Comparison of ENCODE assay signal across 1 cellular context in the genomic region with DNA sequence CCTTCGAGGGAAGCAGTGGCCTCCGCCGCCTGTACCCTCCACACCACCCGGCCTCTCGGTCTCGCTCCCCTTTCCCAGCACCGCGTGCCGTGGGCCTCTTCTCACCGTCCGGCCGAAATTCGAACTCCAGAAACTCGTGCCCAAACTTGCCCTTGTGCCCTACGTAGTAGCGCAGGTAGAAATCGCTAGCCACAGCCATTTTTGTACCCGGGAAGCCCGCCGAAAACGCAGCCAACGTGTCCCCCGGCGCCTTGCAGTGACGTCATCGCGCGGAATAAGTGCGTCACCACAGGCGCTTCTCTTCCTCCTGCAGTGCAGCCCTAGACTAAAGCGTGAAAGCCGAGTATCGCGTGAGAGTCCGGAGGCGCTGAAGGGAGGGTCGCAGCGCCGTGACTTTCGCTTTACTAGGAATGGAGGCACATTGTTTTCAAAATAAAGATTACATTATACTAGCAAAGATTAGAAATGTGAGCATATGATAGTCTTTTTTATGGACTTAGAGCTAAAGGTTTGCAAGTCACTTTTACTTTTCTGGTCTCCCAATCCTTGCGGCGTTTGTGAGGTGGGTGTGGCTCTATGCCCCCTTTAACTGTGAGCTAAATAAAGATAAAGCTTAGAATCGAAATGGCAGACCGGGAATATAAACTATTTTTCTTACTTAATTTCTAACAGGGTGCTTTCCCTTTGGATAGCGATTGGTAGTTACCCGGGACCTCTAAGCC.
TF ChIP-seq lines count a peak whose summit lies in the region.

A gene (minus strand): TSS at position 276 of the 722 bp plus-strand sequence. CDS start 77 bp downstream, at position 199.

TF ChIP-seq in GM12878, 131 proteins besides CTCF, POLR2A, EP300 and RAD21 (continued from another document and continues in another):
- TF ChIP-seq, protein P1, sequence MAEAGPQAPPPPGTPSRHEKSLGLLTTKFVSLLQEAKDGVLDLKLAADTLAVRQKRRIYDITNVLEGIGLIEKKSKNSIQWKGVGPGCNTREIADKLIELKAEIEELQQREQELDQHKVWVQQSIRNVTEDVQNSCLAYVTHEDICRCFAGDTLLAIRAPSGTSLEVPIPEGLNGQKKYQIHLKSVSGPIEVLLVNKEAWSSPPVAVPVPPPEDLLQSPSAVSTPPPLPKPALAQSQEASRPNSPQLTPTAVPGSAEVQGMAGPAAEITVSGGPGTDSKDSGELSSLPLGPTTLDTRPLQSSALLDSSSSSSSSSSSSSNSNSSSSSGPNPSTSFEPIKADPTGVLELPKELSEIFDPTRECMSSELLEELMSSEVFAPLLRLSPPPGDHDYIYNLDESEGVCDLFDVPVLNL (IDR thresholded peaks at IDR 0.05; ENCODE audit: low read depth, low read length), result peak; percentile 74
- TF ChIP-seq ZNF207 (IDR thresholded peaks at IDR 0.05; ENCODE audit: borderline replicate concordance) (peak; percentile 88), FOXM1 (IDR thresholded peaks at IDR 0.05; ENCODE audit: low read depth, low read length) (0 out of 2 replicates have a peak, but pooled peaks have one; percentile 62), TAF1 (IDR thresholded peaks at IDR 0.05; ENCODE audit: borderline replicate concordance, low read depth, low read length) (peak; percentile 83), ZNF24 (IDR thresholded peaks at IDR 0.05) (no peak), MYB (IDR thresholded peaks at IDR 0.05; ENCODE audit: borderline replicate concordance, low read depth, low read length) (no peak), SIX5 (IDR thresholded peaks at IDR 0.05; ENCODE audit: low read depth, low read length, severe bottlenecking) (peak; percentile 55), NR2C2 (IDR thresholded peaks at IDR 0.05; ENCODE audit: borderline replicate concordance, control insufficient read depth, insufficient read length, low read depth) (no peak), CHD1 (IDR thresholded peaks at IDR 0.05; ENCODE audit: low read depth, low read length) (peak; percentile 34; the same call in 1 of the 2 replicates), LARP7 (IDR thresholded peaks at IDR 0.05) (peak; percentile 78), NR2C1 (IDR thresholded peaks at IDR 0.05) (0 out of 2 replicates have a peak, but pooled peaks have one; percentile 43), SMAD1 (IDR thresholded peaks at IDR 0.05; ENCODE audit: low read depth, partially characterized antibody) (peak; percentile 65), RUNX3 (IDR thresholded peaks at IDR 0.05; ENCODE audit: low read length) (peak; percentile 60; the same call in 1 of the 2 replicates), BACH1 (IDR thresholded peaks at IDR 0.05; ENCODE audit: borderline replicate concordance) (no peak), ZNF384 (IDR thresholded peaks at IDR 0.05; ENCODE audit: borderline replicate concordance, low read depth, low read length) (no peak), SPI1 (IDR thresholded peaks at IDR 0.05; ENCODE audit: borderline replicate concordance, insufficient read depth, low read depth, low read length) (no peak), PML (IDR thresholded peaks at IDR 0.05; ENCODE audit: low read length) (peak; percentile 91), SRF (IDR thresholded peaks at IDR 0.05; ENCODE audit: low read depth in 2 of 2, low read length in 2 of 2) (peak; percentile 36 to 95; a peak in 2 of 4 replicates), RAD51 (IDR thresholded peaks at IDR 0.05) (no peak), ATF7 (IDR thresholded peaks at IDR 0.05; ENCODE audit: low read depth) (peak; percentile 100), ETV6 (conservative IDR thresholded peaks at IDR 0.05 in 1 of 2, IDR thresholded peaks at IDR 0.05 in 1 of 2; ENCODE audit: borderline replicate concordance in 1 of 2, low read depth in 1 of 2) (no peak), ZNF274 (IDR thresholded peaks at IDR 0.05; ENCODE audit: insufficient read depth, insufficient read length) (no peak), SUZ12 (IDR thresholded peaks at IDR 0.05; ENCODE audit: unreplicated experiment) (no peak), MYC (IDR thresholded peaks at IDR 0.05; ENCODE audit: insufficient read depth, insufficient read length, insufficient replicate concordance, low read length, severe bottlenecking) (peak; percentile 43), SREBF2 (IDR thresholded peaks at IDR 0.05; ENCODE audit: low read length) (no peak), ZSCAN29 (IDR thresholded peaks at IDR 0.05) (no peak), NFXL1 (IDR thresholded peaks at IDR 0.05; ENCODE audit: borderline replicate concordance) (no peak), FOXK2 (IDR thresholded peaks at IDR 0.05) (no peak), SMAD5 (IDR thresholded peaks at IDR 0.05; ENCODE audit: low read depth) (peak; percentile 82; the same call in 1 of the 2 replicates), SREBF1 (IDR thresholded peaks at IDR 0.05; ENCODE audit: low read length) (no peak)
- TF ChIP-seq, protein P2, sequence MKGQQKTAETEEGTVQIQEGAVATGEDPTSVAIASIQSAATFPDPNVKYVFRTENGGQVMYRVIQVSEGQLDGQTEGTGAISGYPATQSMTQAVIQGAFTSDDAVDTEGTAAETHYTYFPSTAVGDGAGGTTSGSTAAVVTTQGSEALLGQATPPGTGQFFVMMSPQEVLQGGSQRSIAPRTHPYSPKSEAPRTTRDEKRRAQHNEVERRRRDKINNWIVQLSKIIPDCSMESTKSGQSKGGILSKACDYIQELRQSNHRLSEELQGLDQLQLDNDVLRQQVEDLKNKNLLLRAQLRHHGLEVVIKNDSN (IDR thresholded peaks at IDR 0.05; ENCODE audit: borderline replicate concordance, extremely low read length, insufficient read depth, low read depth, low read length), result no peak
- TF ChIP-seq, protein P3, sequence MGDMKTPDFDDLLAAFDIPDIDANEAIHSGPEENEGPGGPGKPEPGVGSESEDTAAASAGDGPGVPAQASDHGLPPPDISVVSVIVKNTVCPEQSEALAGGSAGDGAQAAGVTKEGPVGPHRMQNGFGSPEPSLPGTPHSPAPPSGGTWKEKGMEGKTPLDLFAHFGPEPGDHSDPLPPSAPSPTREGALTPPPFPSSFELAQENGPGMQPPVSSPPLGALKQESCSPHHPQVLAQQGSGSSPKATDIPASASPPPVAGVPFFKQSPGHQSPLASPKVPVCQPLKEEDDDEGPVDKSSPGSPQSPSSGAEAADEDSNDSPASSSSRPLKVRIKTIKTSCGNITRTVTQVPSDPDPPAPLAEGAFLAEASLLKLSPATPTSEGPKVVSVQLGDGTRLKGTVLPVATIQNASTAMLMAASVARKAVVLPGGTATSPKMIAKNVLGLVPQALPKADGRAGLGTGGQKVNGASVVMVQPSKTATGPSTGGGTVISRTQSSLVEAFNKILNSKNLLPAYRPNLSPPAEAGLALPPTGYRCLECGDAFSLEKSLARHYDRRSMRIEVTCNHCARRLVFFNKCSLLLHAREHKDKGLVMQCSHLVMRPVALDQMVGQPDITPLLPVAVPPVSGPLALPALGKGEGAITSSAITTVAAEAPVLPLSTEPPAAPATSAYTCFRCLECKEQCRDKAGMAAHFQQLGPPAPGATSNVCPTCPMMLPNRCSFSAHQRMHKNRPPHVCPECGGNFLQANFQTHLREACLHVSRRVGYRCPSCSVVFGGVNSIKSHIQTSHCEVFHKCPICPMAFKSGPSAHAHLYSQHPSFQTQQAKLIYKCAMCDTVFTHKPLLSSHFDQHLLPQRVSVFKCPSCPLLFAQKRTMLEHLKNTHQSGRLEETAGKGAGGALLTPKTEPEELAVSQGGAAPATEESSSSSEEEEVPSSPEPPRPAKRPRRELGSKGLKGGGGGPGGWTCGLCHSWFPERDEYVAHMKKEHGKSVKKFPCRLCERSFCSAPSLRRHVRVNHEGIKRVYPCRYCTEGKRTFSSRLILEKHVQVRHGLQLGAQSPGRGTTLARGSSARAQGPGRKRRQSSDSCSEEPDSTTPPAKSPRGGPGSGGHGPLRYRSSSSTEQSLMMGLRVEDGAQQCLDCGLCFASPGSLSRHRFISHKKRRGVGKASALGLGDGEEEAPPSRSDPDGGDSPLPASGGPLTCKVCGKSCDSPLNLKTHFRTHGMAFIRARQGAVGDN (IDR thresholded peaks at IDR 0.05), result peak; percentile 69; the same call in 1 of the 2 replicates
- TF ChIP-seq, protein P4, sequence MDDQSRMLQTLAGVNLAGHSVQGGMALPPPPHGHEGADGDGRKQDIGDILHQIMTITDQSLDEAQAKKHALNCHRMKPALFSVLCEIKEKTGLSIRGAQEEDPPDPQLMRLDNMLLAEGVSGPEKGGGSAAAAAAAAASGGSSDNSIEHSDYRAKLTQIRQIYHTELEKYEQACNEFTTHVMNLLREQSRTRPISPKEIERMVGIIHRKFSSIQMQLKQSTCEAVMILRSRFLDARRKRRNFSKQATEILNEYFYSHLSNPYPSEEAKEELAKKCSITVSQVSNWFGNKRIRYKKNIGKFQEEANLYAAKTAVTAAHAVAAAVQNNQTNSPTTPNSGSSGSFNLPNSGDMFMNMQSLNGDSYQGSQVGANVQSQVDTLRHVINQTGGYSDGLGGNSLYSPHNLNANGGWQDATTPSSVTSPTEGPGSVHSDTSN (IDR thresholded peaks at IDR 0.05; ENCODE audit: insufficient replicate concordance, low read depth, low read length), result no peak
- TF ChIP-seq, protein P5, sequence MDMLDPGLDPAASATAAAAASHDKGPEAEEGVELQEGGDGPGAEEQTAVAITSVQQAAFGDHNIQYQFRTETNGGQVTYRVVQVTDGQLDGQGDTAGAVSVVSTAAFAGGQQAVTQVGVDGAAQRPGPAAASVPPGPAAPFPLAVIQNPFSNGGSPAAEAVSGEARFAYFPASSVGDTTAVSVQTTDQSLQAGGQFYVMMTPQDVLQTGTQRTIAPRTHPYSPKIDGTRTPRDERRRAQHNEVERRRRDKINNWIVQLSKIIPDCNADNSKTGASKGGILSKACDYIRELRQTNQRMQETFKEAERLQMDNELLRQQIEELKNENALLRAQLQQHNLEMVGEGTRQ (IDR thresholded peaks at IDR 0.05; ENCODE audit: borderline replicate concordance, low read depth, low read length), result no peak
- TF ChIP-seq, protein P6, sequence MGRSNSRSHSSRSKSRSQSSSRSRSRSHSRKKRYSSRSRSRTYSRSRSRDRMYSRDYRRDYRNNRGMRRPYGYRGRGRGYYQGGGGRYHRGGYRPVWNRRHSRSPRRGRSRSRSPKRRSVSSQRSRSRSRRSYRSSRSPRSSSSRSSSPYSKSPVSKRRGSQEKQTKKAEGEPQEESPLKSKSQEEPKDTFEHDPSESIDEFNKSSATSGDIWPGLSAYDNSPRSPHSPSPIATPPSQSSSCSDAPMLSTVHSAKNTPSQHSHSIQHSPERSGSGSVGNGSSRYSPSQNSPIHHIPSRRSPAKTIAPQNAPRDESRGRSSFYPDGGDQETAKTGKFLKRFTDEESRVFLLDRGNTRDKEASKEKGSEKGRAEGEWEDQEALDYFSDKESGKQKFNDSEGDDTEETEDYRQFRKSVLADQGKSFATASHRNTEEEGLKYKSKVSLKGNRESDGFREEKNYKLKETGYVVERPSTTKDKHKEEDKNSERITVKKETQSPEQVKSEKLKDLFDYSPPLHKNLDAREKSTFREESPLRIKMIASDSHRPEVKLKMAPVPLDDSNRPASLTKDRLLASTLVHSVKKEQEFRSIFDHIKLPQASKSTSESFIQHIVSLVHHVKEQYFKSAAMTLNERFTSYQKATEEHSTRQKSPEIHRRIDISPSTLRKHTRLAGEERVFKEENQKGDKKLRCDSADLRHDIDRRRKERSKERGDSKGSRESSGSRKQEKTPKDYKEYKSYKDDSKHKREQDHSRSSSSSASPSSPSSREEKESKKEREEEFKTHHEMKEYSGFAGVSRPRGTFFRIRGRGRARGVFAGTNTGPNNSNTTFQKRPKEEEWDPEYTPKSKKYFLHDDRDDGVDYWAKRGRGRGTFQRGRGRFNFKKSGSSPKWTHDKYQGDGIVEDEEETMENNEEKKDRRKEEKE (IDR thresholded peaks at IDR 0.05), result no peak
- TF ChIP-seq, protein P7, sequence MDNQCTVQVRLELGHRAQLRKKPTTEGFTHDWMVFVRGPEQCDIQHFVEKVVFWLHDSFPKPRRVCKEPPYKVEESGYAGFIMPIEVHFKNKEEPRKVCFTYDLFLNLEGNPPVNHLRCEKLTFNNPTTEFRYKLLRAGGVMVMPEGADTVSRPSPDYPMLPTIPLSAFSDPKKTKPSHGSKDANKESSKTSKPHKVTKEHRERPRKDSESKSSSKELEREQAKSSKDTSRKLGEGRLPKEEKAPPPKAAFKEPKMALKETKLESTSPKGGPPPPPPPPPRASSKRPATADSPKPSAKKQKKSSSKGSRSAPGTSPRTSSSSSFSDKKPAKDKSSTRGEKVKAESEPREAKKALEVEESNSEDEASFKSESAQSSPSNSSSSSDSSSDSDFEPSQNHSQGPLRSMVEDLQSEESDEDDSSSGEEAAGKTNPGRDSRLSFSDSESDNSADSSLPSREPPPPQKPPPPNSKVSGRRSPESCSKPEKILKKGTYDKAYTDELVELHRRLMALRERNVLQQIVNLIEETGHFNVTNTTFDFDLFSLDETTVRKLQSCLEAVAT (IDR thresholded peaks at IDR 0.05), result peak; percentile 90
- TF ChIP-seq, protein P8, sequence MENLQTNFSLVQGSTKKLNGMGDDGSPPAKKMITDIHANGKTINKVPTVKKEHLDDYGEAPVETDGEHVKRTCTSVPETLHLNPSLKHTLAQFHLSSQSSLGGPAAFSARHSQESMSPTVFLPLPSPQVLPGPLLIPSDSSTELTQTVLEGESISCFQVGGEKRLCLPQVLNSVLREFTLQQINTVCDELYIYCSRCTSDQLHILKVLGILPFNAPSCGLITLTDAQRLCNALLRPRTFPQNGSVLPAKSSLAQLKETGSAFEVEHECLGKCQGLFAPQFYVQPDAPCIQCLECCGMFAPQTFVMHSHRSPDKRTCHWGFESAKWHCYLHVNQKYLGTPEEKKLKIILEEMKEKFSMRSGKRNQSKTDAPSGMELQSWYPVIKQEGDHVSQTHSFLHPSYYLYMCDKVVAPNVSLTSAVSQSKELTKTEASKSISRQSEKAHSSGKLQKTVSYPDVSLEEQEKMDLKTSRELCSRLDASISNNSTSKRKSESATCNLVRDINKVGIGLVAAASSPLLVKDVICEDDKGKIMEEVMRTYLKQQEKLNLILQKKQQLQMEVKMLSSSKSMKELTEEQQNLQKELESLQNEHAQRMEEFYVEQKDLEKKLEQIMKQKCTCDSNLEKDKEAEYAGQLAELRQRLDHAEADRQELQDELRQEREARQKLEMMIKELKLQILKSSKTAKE (IDR thresholded peaks at IDR 0.05; ENCODE audit: low read depth, poor library complexity, severe bottlenecking), result no peak
- TF ChIP-seq, protein P9, sequence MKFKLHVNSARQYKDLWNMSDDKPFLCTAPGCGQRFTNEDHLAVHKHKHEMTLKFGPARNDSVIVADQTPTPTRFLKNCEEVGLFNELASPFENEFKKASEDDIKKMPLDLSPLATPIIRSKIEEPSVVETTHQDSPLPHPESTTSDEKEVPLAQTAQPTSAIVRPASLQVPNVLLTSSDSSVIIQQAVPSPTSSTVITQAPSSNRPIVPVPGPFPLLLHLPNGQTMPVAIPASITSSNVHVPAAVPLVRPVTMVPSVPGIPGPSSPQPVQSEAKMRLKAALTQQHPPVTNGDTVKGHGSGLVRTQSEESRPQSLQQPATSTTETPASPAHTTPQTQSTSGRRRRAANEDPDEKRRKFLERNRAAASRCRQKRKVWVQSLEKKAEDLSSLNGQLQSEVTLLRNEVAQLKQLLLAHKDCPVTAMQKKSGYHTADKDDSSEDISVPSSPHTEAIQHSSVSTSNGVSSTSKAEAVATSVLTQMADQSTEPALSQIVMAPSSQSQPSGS (IDR thresholded peaks at IDR 0.05; ENCODE audit: low read length), result peak; percentile 89
- TF ChIP-seq, protein P10, sequence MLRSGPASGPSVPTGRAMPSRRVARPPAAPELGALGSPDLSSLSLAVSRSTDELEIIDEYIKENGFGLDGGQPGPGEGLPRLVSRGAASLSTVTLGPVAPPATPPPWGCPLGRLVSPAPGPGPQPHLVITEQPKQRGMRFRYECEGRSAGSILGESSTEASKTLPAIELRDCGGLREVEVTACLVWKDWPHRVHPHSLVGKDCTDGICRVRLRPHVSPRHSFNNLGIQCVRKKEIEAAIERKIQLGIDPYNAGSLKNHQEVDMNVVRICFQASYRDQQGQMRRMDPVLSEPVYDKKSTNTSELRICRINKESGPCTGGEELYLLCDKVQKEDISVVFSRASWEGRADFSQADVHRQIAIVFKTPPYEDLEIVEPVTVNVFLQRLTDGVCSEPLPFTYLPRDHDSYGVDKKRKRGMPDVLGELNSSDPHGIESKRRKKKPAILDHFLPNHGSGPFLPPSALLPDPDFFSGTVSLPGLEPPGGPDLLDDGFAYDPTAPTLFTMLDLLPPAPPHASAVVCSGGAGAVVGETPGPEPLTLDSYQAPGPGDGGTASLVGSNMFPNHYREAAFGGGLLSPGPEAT (IDR thresholded peaks at IDR 0.05; ENCODE audit: low read depth), result peak; percentile 97
